Comparison of ENCODE assay signal across 16 cellular contexts in genomic region chr2:146123256-146123655, GRCh38.
"Had no signal": no experiment of that assay in that cellular context is flagged by ENCODE, and none has a peak within 500 bp of the region (broad histone marks: within the 10 kb centered on the region; RNA-seq: fewer than 3 reads in every experiment).

No MANE protein-coding gene starts in this region.

- H3K27me3 ChIP-seq: body of pancreas, heart left ventricle, tibial nerve had no signal

- H3K27ac ChIP-seq: body of pancreas, coronary artery, heart left ventricle, left ventricle myocardium inferior, tibial nerve had no signal

- H3K4me3 ChIP-seq: body of pancreas, coronary artery, heart left ventricle, left ventricle myocardium inferior, tibial nerve had no signal

- H3K4me1 ChIP-seq: body of pancreas, heart left ventricle, left ventricle myocardium inferior, tibial nerve had no signal

- H3K9me3 ChIP-seq: body of pancreas, heart left ventricle, tibial nerve had no signal

- H3K36me3 ChIP-seq: heart left ventricle, left ventricle myocardium inferior, tibial nerve had no signal

- DNase-seq: activated CD4-positive, alpha-beta T cell treated with anti-CD3 and anti-CD28 coated beads for 36 hours; activated CD4-positive, alpha-beta T cell treated with anti-CD3 and anti-CD28 coated beads, Interleukin-2, amount 50 U/mL, for 48 hours; activated gamma-delta T cell; amygdala; body of pancreas; central memory CD4-positive, alpha-beta T cell; heart left ventricle; kidney glomerular epithelial cell; left ventricle myocardium inferior; nephron progenitor cell; nucleus accumbens; posterior cingulate gyrus; retina; stimulated activated CD4-positive, alpha-beta T cell treated with anti-CD3 and anti-CD28 coated beads, Interleukin-2, amount 100 ng/mL, for 48 hours had no signal
